ENCODE assay signal across 15 cellular contexts in the genomic region with DNA sequence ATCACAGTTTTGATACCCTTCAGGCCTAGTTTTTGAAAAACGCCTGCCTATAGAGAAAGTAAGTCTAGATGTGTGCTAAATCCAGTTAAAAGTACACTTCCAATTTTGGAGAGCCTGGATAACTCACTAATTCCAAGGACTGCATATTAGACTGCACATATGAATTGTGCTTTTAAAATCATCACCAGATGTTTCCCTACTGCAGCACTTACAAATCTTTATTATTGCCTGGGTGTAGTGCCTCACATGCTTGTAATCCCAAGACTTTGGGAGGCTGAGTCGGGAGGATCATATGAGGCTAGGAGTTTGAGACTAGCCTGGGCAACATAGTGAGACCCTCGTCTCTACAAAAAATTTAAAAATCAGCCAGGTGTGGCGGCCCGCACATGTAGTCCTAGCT. TPM values are rescaled to one million over a fixed set of nuclear protein-coding genes. Genes with fewer than 3 reads are reported as not detected.
A peak's percentile ranks its signal among the peaks of the same experiment; 100 is the strongest.
DNase-seq lines count a peak whose midpoint lies in the region; ATAC-seq, FAIRE-seq and TF ChIP-seq lines count a peak whose summit lies in the region.
"Had no signal": no experiment of that assay in that cellular context is flagged by ENCODE, and none has a peak within 500 bp of the region (broad histone marks: within the 10 kb centered on the region; RNA-seq: fewer than 3 reads in every experiment).

No MANE protein-coding gene starts in this region.

- peak overlapping the region; percentile 92; the same call in 1 of the 2 replicates for H3K9ac ChIP-seq in IMR-90 (ENCODE audit: low read depth, low read length)
- H3K9ac ChIP-seq: BLaER1 had no signal

- peak overlapping the region; percentile 40 for H4K5ac ChIP-seq in IMR-90 (ENCODE audit: low read depth, low read length)

- H3K36me3 ChIP-seq in IMR-90 (ENCODE audit: control insufficient read depth, insufficient read depth, low read length) = peaks cover under 1% of the 10 kb centered on the region; the same call in 1 of the 2 replicates
- peaks cover 0 to 4% of the 10 kb centered on the region in 2 donors for H3K36me3 ChIP-seq in adrenal gland (replicated peaks in 1 of 2)
- H3K36me3 ChIP-seq in suprapubic skin = peaks cover 6% of the 10 kb centered on the region
- H3K36me3 ChIP-seq in heart left ventricle = peaks cover 0 to 64% (median 44%) of the 10 kb centered on the region in 9 donors
- peaks cover 0 to 4% (median 0%) of the 10 kb centered on the region in 3 donors for H3K36me3 ChIP-seq in pancreas

- H3K4me1 ChIP-seq in IMR-90 (ENCODE audit: control insufficient read depth, insufficient read depth, low read length) = peaks cover 23% of the 10 kb centered on the region
- H3K4me1 ChIP-seq in adrenal gland (replicated peaks in 1 of 2) = peaks cover 32 to 63% of the 10 kb centered on the region in 2 donors
- H3K4me1 ChIP-seq in suprapubic skin = peaks cover 13% of the 10 kb centered on the region
- peaks cover 0 to 26% (median 0%) of the 10 kb centered on the region in 12 donors for H3K4me1 ChIP-seq in heart left ventricle
- H3K4me1 ChIP-seq in pancreas = no peaks in the 10 kb centered on the region
- H3K4me1 ChIP-seq: BLaER1 had no signal

- no peaks in the 10 kb centered on the region for H3K27me3 ChIP-seq in IMR-90 (ENCODE audit: control insufficient read depth, insufficient read depth, low read length)
- no peaks in the 10 kb centered on the region for H3K27me3 ChIP-seq in adrenal gland
- H3K27me3 ChIP-seq in suprapubic skin = no peaks in the 10 kb centered on the region
- H3K27me3 ChIP-seq in heart left ventricle = no peaks in the 10 kb centered on the region
- no peaks in the 10 kb centered on the region for H3K27me3 ChIP-seq in pancreas
- H3K27me3 ChIP-seq: BLaER1, esophagus squamous epithelium, MG63 had no signal

- POLR2A ChIA-PET in IMR-90 (lab: Charles Lee; ENCODE audit: unreplicated experiment) = interaction anchor here (0.6 kb wide), 1 partner anchor 363 kb away, joined by 3 read pairs; no protein-coding TSS in a partner anchor

- peak overlapping the region; percentile 100 for H4K91ac ChIP-seq in IMR-90 (ENCODE audit: insufficient read depth, low read depth, low read length)

- ATAC-seq in IMR-90 (ENCODE audit: low read depth) = no peak
- no peak for ATAC-seq in heart left ventricle
- ATAC-seq in pancreas = no peak

- H2BK120ac ChIP-seq in IMR-90 (ENCODE audit: low read depth, low read length) = peak overlapping the region; percentile 100

- H4K20me1 ChIP-seq in IMR-90 (ENCODE audit: insufficient read depth, low read length) = no peaks in the 10 kb centered on the region
- H4K20me1 ChIP-seq: BLaER1 had no signal

- peak overlapping the region; percentile 100 for H2AK5ac ChIP-seq in IMR-90 (ENCODE audit: low read depth, low read length)

- TF ChIP-seq POLR2A in IMR-90 (IDR thresholded peaks at IDR 0.05; ENCODE audit: low read depth, low read length) (no peak), adrenal gland (IDR thresholded peaks at IDR 0.05) (no peak), suprapubic skin (IDR thresholded peaks at IDR 0.05) (no peak), heart left ventricle (IDR thresholded peaks at IDR 0.05) (no peak)

- no peak for FAIRE-seq in pancreas (lab: Jason Lieb, UNC)

- H3K4me2 ChIP-seq in IMR-90 (ENCODE audit: low read depth, low read length) = no peak overlapping the region
- H3K4me2 ChIP-seq: BLaER1 had no signal

- H3K4ac ChIP-seq in IMR-90 (ENCODE audit: low read depth, low read length) = peak overlapping the region; percentile 100

- peak overlapping the region; percentile 99; the same call in 2 of the 3 replicates for H2BK15ac ChIP-seq in IMR-90 (ENCODE audit: low read depth, low read length)

- H3K4me3 ChIP-seq in IMR-90 (ENCODE audit: insufficient read depth, low read depth, low read length) (no peak overlapping the region), adrenal gland (no peak overlapping the region), fibroblast of villous mesenchyme (ENCODE audit: low read depth, low read length) (no peak overlapping the region), suprapubic skin (no peak overlapping the region), heart left ventricle (no peak overlapping the region), pancreas (no peak overlapping the region)
- H3K4me3 ChIP-seq: BLaER1, esophagus squamous epithelium, MG63 had no signal

- CTCF ChIA-PET in IMR-90 (lab: Yijun Ruan, JAX) = interaction anchor here (0.7 kb wide), 1 partner anchor 14 kb away, joined by 3 read pairs; no protein-coding TSS in a partner anchor

- TF ChIP-seq EP300 in suprapubic skin (IDR thresholded peaks at IDR 0.05) = no peak

- peak overlapping the region; percentile 99 for H3K18ac ChIP-seq in IMR-90 (ENCODE audit: low read depth, low read length)

- TF ChIP-seq RAD21 in IMR-90 (IDR thresholded peaks at IDR 0.05; ENCODE audit: low read length) = no peak

- peak overlapping the region; percentile 100 for H3K23ac ChIP-seq in IMR-90 (ENCODE audit: low read depth, low read length)

- intact Hi-C loops in IMR-90 (cut with micrococcal nuclease) = loop anchor here (5.0 kb wide), 1 partner anchor 48 kb away; no protein-coding TSS in a partner anchor
- intact Hi-C loops in adrenal gland (cut with DNase I) = no loop called here
- intact Hi-C loops in heart left ventricle (cut with DNase I) = no loop called here
- intact Hi-C loops in pancreas (cut with DNase I) = no loop called here

- no peak overlapping the region for H2AFZ ChIP-seq in IMR-90 (replicated peaks; ENCODE audit: low read length, poor library complexity)

- no peak for TF ChIP-seq CTCF in IMR-90 (conservative IDR thresholded peaks at IDR 0.05; ENCODE audit: low read depth, low read length)
- TF ChIP-seq CTCF in adrenal gland (IDR thresholded peaks at IDR 0.05) = no peak
- TF ChIP-seq CTCF in fibroblast of villous mesenchyme (IDR thresholded peaks at IDR 0.05; ENCODE audit: insufficient read depth, low read depth, low read length) = no peak
- TF ChIP-seq CTCF in suprapubic skin (IDR thresholded peaks at IDR 0.05) = no peak
- TF ChIP-seq CTCF in heart left ventricle (IDR thresholded peaks at IDR 0.05) = no peak
- no peak for TF ChIP-seq CTCF in pancreas (IDR thresholded peaks at IDR 0.05)

- H4K8ac ChIP-seq in IMR-90 (ENCODE audit: low read depth in 2 of 2, low read length in 2 of 2) = peak overlapping the region; percentile 82 to 100; a peak in 3 of 4 replicates

- peak overlapping the region; percentile 88 for H3K27ac ChIP-seq in IMR-90 (ENCODE audit: insufficient read depth, low read length)
- peak overlapping the region in 4 of 5 donors; percentile 72 to 83 (median 82) for H3K27ac ChIP-seq in adrenal gland
- peak overlapping the region; percentile 75 for H3K27ac ChIP-seq in suprapubic skin
- peak overlapping the region in 1 of 12 donors; percentile 63 for H3K27ac ChIP-seq in heart left ventricle
- H3K27ac ChIP-seq in pancreas = no peak overlapping the region
- H3K27ac ChIP-seq: BLaER1 had no signal

- no TSS peak for BruUV-seq in IMR-90 (replicated peaks; lab: Mats Ljungman, UMichigan)

- dilution Hi-C loops in IMR-90 (cut with HindIII; ENCODE audit: low sequenced_read_pairs, unreplicated experiment) = no loop called here

- H3K14ac ChIP-seq in IMR-90 (replicated peaks; ENCODE audit: low read depth, low read length) = peak overlapping the region; percentile 100

- peak overlapping the region; percentile 100 for H2BK20ac ChIP-seq in IMR-90 (ENCODE audit: low read depth, low read length)

- peak overlapping the region; percentile 100 for H2BK5ac ChIP-seq in IMR-90 (ENCODE audit: low read depth, low read length, poor library complexity, severe bottlenecking)

- H3K9me3 ChIP-seq in IMR-90 (ENCODE audit: control insufficient read depth, insufficient read depth, low read length) (no peaks in the 10 kb centered on the region), adrenal gland (replicated peaks in 1 of 3) (no peaks in the 10 kb centered on the region), suprapubic skin (no peaks in the 10 kb centered on the region), heart left ventricle (no peaks in the 10 kb centered on the region), pancreas (no peaks in the 10 kb centered on the region)
- H3K9me3 ChIP-seq: BLaER1, esophagus squamous epithelium, MG63 had no signal

- 100% methylated on average over 2 of the region's 5 CpGs; no CpG with 5 or more reads in 1 of the 2 experiments for WGBS in IMR-90 (ENCODE audit: extremely low coverage in 2 of 2, insufficient read length in 1 of 2), 2 experiments
- 93 to 96% (median 95%) methylated on average over 5 of the region's 5 CpGs for WGBS in adrenal gland, 4 donors
- 92% methylated on average over 5 of the region's 5 CpGs for WGBS in suprapubic skin
- 96 to 98% (median 97%) methylated on average over 5 of the region's 5 CpGs for WGBS in heart left ventricle, 4 donors
- 91 to 95% methylated on average over 5 of the region's 5 CpGs for WGBS in pancreas, 2 donors

- H3K9me1 ChIP-seq in IMR-90 (ENCODE audit: insufficient read depth, low read length) = peaks cover 6% of the 10 kb centered on the region

- in situ Hi-C loops in IMR-90 (cut with MboI; ENCODE audit: low sequenced_read_pairs) = no loop called here

- peak overlapping the region; percentile 99 for H3K56ac ChIP-seq in IMR-90 (ENCODE audit: extremely low read depth, insufficient read depth, low read length)

- H3K79me1 ChIP-seq in IMR-90 (ENCODE audit: low read depth in 1 of 2, low read length in 2 of 2) = peaks cover 11 to 44% of the 10 kb centered on the region in 2 experiments

- H2AK9ac ChIP-seq in IMR-90 (replicated peaks; ENCODE audit: low read depth, low read length, poor library complexity) = peak overlapping the region; percentile 62

- DNase-seq in IMR-90 = no peak
- no peak for DNase-seq in adrenal gland
- DNase-seq in fibroblast of villous mesenchyme (ENCODE audit: low read depth) = peak; percentile 18
- DNase-seq in suprapubic skin (ENCODE audit: low spot score in 2 of 2) = no peak
- no peak for DNase-seq in heart left ventricle
- DNase-seq in stimulated activated CD4-positive, alpha-beta T cell treated with anti-CD3 and anti-CD28 coated beads, Interleukin-2, amount 100 ng/mL, for 48 hours = no peak
- no peak for DNase-seq in pancreas
- DNase-seq: activated naive CD4-positive, alpha-beta T cell; esophagus squamous epithelium; MG63; midbrain; NCI-H187; NCI-H446 treated with DMSO at 0.1 percent for 48 hours; SHP77 treated with DMSO at 0.1 percent for 48 hours had no signal

RNA-seq across cellular contexts. Expression of a gene that starts 35.9 kb away (rescaled TPM):
- total RNA-seq in IMR-90 (2012; rRNA removed) = 0.56 and 0.72 TPM in 2 replicates
- polyA plus RNA-seq in IMR-90 (2012; rRNA removed) = 0.23 and 0.26 TPM in 2 replicates
- polyA plus RNA-seq in IMR-90 (2012; cell fraction: cytosol; rRNA removed) = 0.02 and 0.11 TPM in 2 replicates
- 0.16 TPM in 1 of 2 replicates, not detected in the other for polyA plus RNA-seq in IMR-90 (2012; cell fraction: nucleus; rRNA removed; ENCODE audit: low replicate concordance)
- 10 to 100 TPM; 16.6 to 90.0 (median 50.6) TPM for total RNA-seq in adrenal gland
- polyA plus RNA-seq in adrenal gland = 10 to 100 TPM in 2 of 3 donors, 1 to 10 TPM in 1; 3.1 to 17.9 (median 15.8) TPM
- total RNA-seq in fibroblast of villous mesenchyme = 109 and 159 TPM in 2 replicates
- total RNA-seq in suprapubic skin = not detected
- total RNA-seq in heart left ventricle = 1 to 10 TPM in 2 of 9 donors, under 1 TPM in 7; 0.31 to 2.2 (median 0.72) TPM
- polyA plus RNA-seq in heart left ventricle = under 1 TPM; 0.25 to 0.61 TPM
- total RNA-seq in pancreas = under 1 TPM in 5 of 6 donors, not detected in 1; 0.08 to 0.78 (median 0.19) TPM
- under 1 TPM; 0.09 to 0.11 TPM for polyA plus RNA-seq in pancreas

RNA-seq across cellular contexts. Expression of a gene that starts 37.7 kb away (rescaled TPM):
- total RNA-seq in IMR-90 (2012; rRNA removed) (39.4 and 46.6 TPM in 2 replicates), adrenal gland (100 to 1,000 TPM in 1 of 8 donors, 10 to 100 TPM in 7; 36.5 to 109 (median 59.1) TPM), fibroblast of villous mesenchyme (189 and 260 TPM in 2 replicates), suprapubic skin (10 to 100 TPM in 2 of 4 donors, 1 to 10 TPM in 2; 6.5 to 11.5 (median 9.3) TPM), heart left ventricle (1 to 10 TPM; 1.3 to 4.7 (median 3.4) TPM), pancreas (10 to 100 TPM in 1 of 6 donors, 1 to 10 TPM in 5; 5.8 to 15.0 (median 8.9) TPM)
- polyA plus RNA-seq in IMR-90 (2012; rRNA removed) (33.6 and 36.0 TPM in 2 replicates), adrenal gland (10 to 100 TPM; 22.0 to 61.9 (median 49.3) TPM), heart left ventricle (1 to 10 TPM in 1 of 2 donors, under 1 TPM in 1; 0.95 to 2.4 TPM), pancreas (1 to 10 TPM; 3.7 to 7.6 TPM)
- polyA plus RNA-seq in IMR-90 (2012; cell fraction: cytosol; rRNA removed) = 29.9 and 42.2 TPM in 2 replicates
- polyA plus RNA-seq in IMR-90 (2012; cell fraction: nucleus; rRNA removed; ENCODE audit: low replicate concordance) = 46.6 and 56.9 TPM in 2 replicates

Comparison
In these comparisons a context has a peak if more than half of its experiments do, and no peak if none do; other contexts are left out.
1. H3K27ac ChIP-seq: peak in IMR-90 (single experiment), adrenal gland (4 of 5) and suprapubic skin (single experiment); none in pancreas (0 of 4).
2. RNA of a gene that starts 35.9 kb away (total RNA-seq): 109 to 159 TPM in fibroblast of villous mesenchyme and 16.6 to 90.0 TPM in adrenal gland; 0.31 to 2.2 TPM in heart left ventricle, 0.56 to 0.72 TPM in IMR-90, 0.08 to 0.78 TPM in pancreas and not detected in suprapubic skin; every median in the first group is over 4 times any median in the second.